ENCODE assay signal across 8 cellular contexts in genomic region chr6:78910611-78911134, GRCh38. TPM values are rescaled to one million over a fixed set of nuclear protein-coding genes. Genes with fewer than 3 reads are reported as not detected.
DNase-seq lines count a peak whose midpoint lies in the region; ATAC-seq and TF ChIP-seq lines count a peak whose summit lies in the region.

No MANE protein-coding gene starts in this region.

- peak; percentile 40 for DNase-seq in activated naive CD4-positive, alpha-beta T cell treated with anti-CD3 and anti-CD28 coated beads, Interleukin-2, amount 10 ng/mL, durations not matched to agents 7 days and 5 days
- no peak for DNase-seq in activated naive CD4-positive, alpha-beta T cell treated with anti-CD3 and anti-CD28 coated beads, Interleukin-2, amount 50 U/mL, for 16 hours
- no peak for DNase-seq in brain microvascular endothelial cell
- no peak for DNase-seq in kidney epithelial cell (ENCODE audit: low read depth)
- no peak for DNase-seq in stimulated activated naive B cell treated with anti-CD40 and anti-IgM and Interleukin-4, amounts not matched to agents 10 μg/mL and 1 μg/mL and 100 μg/mL, for 72 hours
- no peak for DNase-seq in NK-92 (lab: John Stamatoyannopoulos, UW; ENCODE audit: unreplicated experiment)
- DNase-seq in epidermal melanocyte (ENCODE audit: insufficient read length, low spot score) = no peak

- no peak overlapping the region for H3K27ac ChIP-seq in brain microvascular endothelial cell

- H3K4me3 Mint-ChIP-seq in activated naive CD4-positive, alpha-beta T cell treated with anti-CD3 and anti-CD28 coated beads, Interleukin-2, amount 10 ng/mL, durations not matched to agents 7 days and 5 days = peak overlapping the region; percentile 15
- peak overlapping the region; percentile 62 to 71 for H3K4me3 Mint-ChIP-seq in stimulated activated naive B cell treated with anti-CD40 and anti-IgM and Interleukin-4, amounts not matched to agents 10 μg/mL and 1 μg/mL and 100 μg/mL, for 72 hours

- H3K4me3 ChIP-seq in brain microvascular endothelial cell (ENCODE audit: low read depth, low read length) = peak overlapping the region; percentile 64
- H3K4me3 ChIP-seq in kidney epithelial cell (ENCODE audit: low read depth, low read length) = peak overlapping the region; percentile 45

- ATAC-seq in HG03354 (IDR thresholded peaks at IDR 0.05; ENCODE audit: poor library complexity, severe bottlenecking, unreplicated experiment) = peak; percentile 62
- peak; percentile 75 to 78 for ATAC-seq in stimulated activated naive B cell treated with anti-CD40 and anti-IgM and Interleukin-4, amounts not matched to agents 10 μg/mL and 1 μg/mL and 100 μg/mL, for 72 hours (replicated peaks)

- in situ Hi-C loops in brain microvascular endothelial cell (cut with HindIII; ENCODE audit: low pct_ligation_motif_present, low sequenced_read_pairs) = no loop called here

- H3K4me1 Mint-ChIP-seq in activated naive CD4-positive, alpha-beta T cell treated with anti-CD3 and anti-CD28 coated beads, Interleukin-2, amount 10 ng/mL, durations not matched to agents 7 days and 5 days = peaks cover 15% of the 10 kb centered on the region
- peaks cover 16 to 22% of the 10 kb centered on the region in 2 donors for H3K4me1 Mint-ChIP-seq in stimulated activated naive B cell treated with anti-CD40 and anti-IgM and Interleukin-4, amounts not matched to agents 10 μg/mL and 1 μg/mL and 100 μg/mL, for 72 hours

- H3K9me3 Mint-ChIP-seq in activated naive CD4-positive, alpha-beta T cell treated with anti-CD3 and anti-CD28 coated beads, Interleukin-2, amount 10 ng/mL, durations not matched to agents 7 days and 5 days = no peaks in the 10 kb centered on the region
- no peaks in the 10 kb centered on the region for H3K9me3 Mint-ChIP-seq in stimulated activated naive B cell treated with anti-CD40 and anti-IgM and Interleukin-4, amounts not matched to agents 10 μg/mL and 1 μg/mL and 100 μg/mL, for 72 hours

- peaks cover 4% of the 10 kb centered on the region for H3K36me3 Mint-ChIP-seq in activated naive CD4-positive, alpha-beta T cell treated with anti-CD3 and anti-CD28 coated beads, Interleukin-2, amount 10 ng/mL, durations not matched to agents 7 days and 5 days
- H3K36me3 Mint-ChIP-seq in stimulated activated naive B cell treated with anti-CD40 and anti-IgM and Interleukin-4, amounts not matched to agents 10 μg/mL and 1 μg/mL and 100 μg/mL, for 72 hours = peaks cover 0 to 12% of the 10 kb centered on the region in 2 donors

- no peak overlapping the region for H3K27ac Mint-ChIP-seq in activated naive CD4-positive, alpha-beta T cell treated with anti-CD3 and anti-CD28 coated beads, Interleukin-2, amount 10 ng/mL, durations not matched to agents 7 days and 5 days
- H3K27ac Mint-ChIP-seq in stimulated activated naive B cell treated with anti-CD40 and anti-IgM and Interleukin-4, amounts not matched to agents 10 μg/mL and 1 μg/mL and 100 μg/mL, for 72 hours = no peak overlapping the region

- CTCF ChIA-PET in activated naive CD4-positive, alpha-beta T cell treated with anti-CD3 and anti-CD28 coated beads, Interleukin-2, amount 10 ng/mL, durations not matched to agents 7 days and 5 days (lab: Charles Lee) = no interaction called here

- TF ChIP-seq CTCF in brain microvascular endothelial cell (IDR thresholded peaks at IDR 0.05; ENCODE audit: low read depth, low read length, missing control alignments) (no peak), kidney epithelial cell (IDR thresholded peaks at IDR 0.05; ENCODE audit: insufficient read depth, low read length, poor library complexity, severe bottlenecking) (no peak)

- peaks cover 22% of the 10 kb centered on the region for H3K27me3 Mint-ChIP-seq in activated naive CD4-positive, alpha-beta T cell treated with anti-CD3 and anti-CD28 coated beads, Interleukin-2, amount 10 ng/mL, durations not matched to agents 7 days and 5 days
- H3K27me3 Mint-ChIP-seq in stimulated activated naive B cell treated with anti-CD40 and anti-IgM and Interleukin-4, amounts not matched to agents 10 μg/mL and 1 μg/mL and 100 μg/mL, for 72 hours = peaks cover 26 to 29% of the 10 kb centered on the region in 2 donors

- no peaks in the 10 kb centered on the region for H3K36me3 ChIP-seq in brain microvascular endothelial cell (replicated peaks)
- H3K36me3 ChIP-seq in kidney epithelial cell (ENCODE audit: control insufficient read depth, insufficient read depth, low read length) = no peaks in the 10 kb centered on the region

- H3K27me3 ChIP-seq in brain microvascular endothelial cell (replicated peaks) (no peaks in the 10 kb centered on the region), kidney epithelial cell (ENCODE audit: control insufficient read depth, insufficient read depth, low read length) (peaks cover 4% of the 10 kb centered on the region)

RNA-seq across cellular contexts. Expression of gene IRAK1BP1, which starts 43.3 kb away (rescaled TPM):
- total RNA-seq in kidney epithelial cell = 2.6 and 4.5 TPM in 2 replicates
